In the genomic region with DNA sequence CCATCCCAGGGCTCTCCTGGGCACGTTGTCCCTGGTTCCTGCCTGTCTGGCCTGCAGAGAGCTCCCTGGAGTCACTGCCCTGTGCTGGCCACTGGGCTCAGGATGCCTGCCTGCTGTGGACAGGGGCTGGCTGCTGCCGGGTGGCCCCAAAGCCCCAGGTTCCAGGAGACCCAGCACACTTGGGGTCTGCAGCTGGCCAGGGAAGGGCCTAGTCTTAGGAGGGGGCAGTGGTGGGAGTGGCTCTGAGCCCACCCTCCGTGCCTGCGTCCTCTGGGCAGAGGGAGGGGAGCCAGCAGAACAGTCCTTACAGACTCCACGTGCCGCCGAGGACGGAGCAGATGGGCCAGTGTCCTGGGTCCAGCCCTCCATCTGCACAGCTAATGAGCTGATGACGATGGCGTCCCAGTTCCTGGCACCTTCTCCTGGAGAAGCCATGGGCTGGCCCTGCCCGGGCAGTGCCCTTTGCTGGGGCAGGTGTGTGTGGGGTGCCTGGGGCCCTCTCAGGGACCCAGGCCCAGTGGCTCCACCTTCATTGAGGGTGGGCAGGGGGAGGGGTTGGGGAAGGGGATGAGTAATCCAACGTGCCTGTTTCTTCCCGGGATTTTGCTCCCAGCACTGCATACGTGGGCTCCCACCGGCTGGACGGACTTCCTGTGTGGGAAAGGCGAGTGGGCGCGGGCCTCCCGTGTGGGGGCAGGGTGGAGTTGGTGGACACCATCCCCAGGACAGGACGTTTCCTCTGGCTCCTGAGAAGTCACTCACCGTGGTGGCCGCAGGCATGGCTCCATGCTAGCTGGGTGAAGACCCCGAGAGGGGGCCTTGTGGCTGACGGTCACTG, we compare ENCODE assay signal across 24 cellular contexts.
"Had no signal": no experiment of that assay in that cellular context is flagged by ENCODE, and none has a peak within 500 bp of the region (broad histone marks: within the 10 kb centered on the region; RNA-seq: fewer than 3 reads in every experiment).

No MANE protein-coding gene starts in this region.

- H3K27me3 ChIP-seq: foreskin keratinocyte, testis, vagina had no signal

- H3K4me2 ChIP-seq: neural progenitor cell had no signal

- H3K36me3 ChIP-seq: cardiac muscle cell, neural progenitor cell, spleen, vagina had no signal

- H3K36me3 Mint-ChIP-seq: naive B cell, neural progenitor cell had no signal

- H3K9me3 ChIP-seq: spleen, testis, vagina had no signal

- H3K4me1 Mint-ChIP-seq: activated CD4-positive, alpha-beta T cell treated with anti-CD3 and anti-CD28 coated beads, Interleukin-2, amount 10 ng/mL, durations not matched to agents 7 days and 5 days had no signal

- H3K9me3 Mint-ChIP-seq: activated CD4-positive, alpha-beta T cell treated with anti-CD3 and anti-CD28 coated beads, Interleukin-2, amount 10 ng/mL, durations not matched to agents 7 days and 5 days; activated CD8-positive, alpha-beta T cell treated with anti-CD3 and anti-CD28 coated beads for 36 hours; activated naive CD8-positive, alpha-beta T cell treated with anti-CD3 and anti-CD28 coated beads, Interleukin-2, amount 50 U/mL, for 24 hours; activated T-helper 1 cell treated with anti-CD3 and anti-CD28 coated beads, Interleukin-12 subunit alpha, Interleukin-12 subunit beta, Interleukin-2, Interleukin-4 antibody, amounts not matched to agents 30 ng/mL and 10 ng/mL and 1 ng/mL, durations not matched to agents 14 hours and 24 hours and 36 hours; naive B cell; neural progenitor cell had no signal

- H3K27ac ChIP-seq: cardiac muscle cell, foreskin keratinocyte, neural progenitor cell, spleen, testis, vagina, VCaP had no signal

- ATAC-seq: activated CD8-positive, alpha-beta T cell treated with anti-CD3 and anti-CD28 coated beads for 36 hours; activated naive CD8-positive, alpha-beta T cell treated with anti-CD3 and anti-CD28 coated beads, Interleukin-2, amount 50 U/mL, for 24 hours; foreskin keratinocyte; left lobe of liver had no signal

- H3K27me3 Mint-ChIP-seq: activated CD4-positive, alpha-beta T cell treated with anti-CD3 and anti-CD28 coated beads, Interleukin-2, amount 10 ng/mL, durations not matched to agents 7 days and 5 days; activated CD8-positive, alpha-beta T cell treated with anti-CD3 and anti-CD28 coated beads for 36 hours had no signal

- H3K4me3 Mint-ChIP-seq: activated CD4-positive, alpha-beta T cell treated with anti-CD3 and anti-CD28 coated beads, Interleukin-2, amount 10 ng/mL, durations not matched to agents 7 days and 5 days; activated CD8-positive, alpha-beta T cell treated with anti-CD3 and anti-CD28 coated beads for 36 hours; activated naive CD8-positive, alpha-beta T cell treated with anti-CD3 and anti-CD28 coated beads, Interleukin-2, amount 50 U/mL, for 24 hours; activated T-helper 1 cell treated with anti-CD3 and anti-CD28 coated beads, Interleukin-12 subunit alpha, Interleukin-12 subunit beta, Interleukin-2, Interleukin-4 antibody, amounts not matched to agents 30 ng/mL and 10 ng/mL and 1 ng/mL, durations not matched to agents 14 hours and 24 hours and 36 hours; neural progenitor cell had no signal

- DNase-seq: activated CD4-positive, alpha-beta T cell treated with anti-CD3 and anti-CD28 coated beads, Interleukin-2, amount 10 ng/mL, durations not matched to agents 7 days and 5 days; activated CD4-positive, CD25-positive, alpha-beta regulatory T cell treated with anti-CD3 and anti-CD28 coated beads, Interleukin-2, amount 50 U/mL, for 72 hours; activated CD8-positive, alpha-beta T cell treated with anti-CD3 and anti-CD28 coated beads for 36 hours; activated gamma-delta T cell; activated naive CD4-positive, alpha-beta T cell treated with anti-CD3 and anti-CD28 coated beads, Interleukin-2, amount 50 U/mL, for 16 hours; activated naive CD8-positive, alpha-beta T cell treated with anti-CD3 and anti-CD28 coated beads, Interleukin-2, amount 50 U/mL, for 24 hours; dermis blood vessel endothelial cell; effector CD8-positive, alpha-beta T cell; erythroblast; foreskin keratinocyte; kidney; naive B cell; spleen; stimulated activated CD4-positive, alpha-beta T cell treated with anti-CD3 and anti-CD28 coated beads, Interleukin-4, amount 100 ng/mL, for 1 hour; stimulated activated naive CD4-positive, alpha-beta T cell; testis; trophoblast cell had no signal

- H3K4me3 ChIP-seq: cardiac muscle cell, lung, neural progenitor cell, spleen, testis, vagina had no signal

- H3K9ac ChIP-seq: neural progenitor cell had no signal

- H3K27ac Mint-ChIP-seq: activated CD4-positive, alpha-beta T cell treated with anti-CD3 and anti-CD28 coated beads, Interleukin-2, amount 10 ng/mL, durations not matched to agents 7 days and 5 days; activated CD8-positive, alpha-beta T cell treated with anti-CD3 and anti-CD28 coated beads for 36 hours; activated naive CD8-positive, alpha-beta T cell treated with anti-CD3 and anti-CD28 coated beads, Interleukin-2, amount 50 U/mL, for 24 hours; activated T-helper 1 cell treated with anti-CD3 and anti-CD28 coated beads, Interleukin-12 subunit alpha, Interleukin-12 subunit beta, Interleukin-2, Interleukin-4 antibody, amounts not matched to agents 30 ng/mL and 10 ng/mL and 1 ng/mL, durations not matched to agents 14 hours and 24 hours and 36 hours; neural progenitor cell had no signal
